ENCODE assay signal across 1 cellular context in genomic region chr6:43623880-43624785, GRCh38.
TF ChIP-seq lines count a peak whose summit lies in the region.

No MANE protein-coding gene starts in this region.

TF ChIP-seq in HepG2, 621 proteins besides CTCF, POLR2A, EP300 and RAD21:
- TF ChIP-seq SSRP1 (CRISPR knock-in tag; IDR thresholded peaks at IDR 0.05): 0 out of 2 replicates have a peak, but pooled peaks have one; percentile 10
- 0 out of 2 replicates have a peak, but pooled peaks have one; percentile 39 for TF ChIP-seq RBFOX2 (IDR thresholded peaks at IDR 0.05; ENCODE audit: low read depth, low read length)
- TF ChIP-seq RFXAP (CRISPR knock-in tag; IDR thresholded peaks at IDR 0.05; ENCODE audit: borderline replicate concordance): no peak
- peak; percentile 20; the same call in 1 of the 2 replicates for TF ChIP-seq CCDC6 (CRISPR knock-in tag; IDR thresholded peaks at IDR 0.05)
